23 cellular contexts compared by ENCODE assay signal in the genomic region with DNA sequence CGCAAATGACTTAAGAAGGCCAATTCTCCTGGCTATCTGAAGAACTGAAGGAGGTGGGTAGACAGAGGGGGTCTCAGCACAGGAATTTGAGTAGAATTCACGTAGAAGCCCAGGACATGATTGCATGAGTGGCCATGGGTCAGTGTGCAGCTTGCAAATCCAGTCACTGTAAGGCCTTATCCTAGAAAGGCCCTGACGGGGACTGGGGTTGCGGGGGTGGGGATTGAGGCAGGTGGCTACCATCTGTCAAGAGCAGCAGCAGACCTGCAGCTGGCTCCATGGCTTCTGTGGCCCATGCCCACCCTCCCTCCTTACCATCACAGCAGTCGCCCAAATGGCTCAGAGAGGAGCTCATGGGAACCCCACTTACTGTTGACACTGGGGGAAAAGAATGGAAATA. TPM values are rescaled to one million over a fixed set of nuclear protein-coding genes. Genes with fewer than 3 reads are reported as not detected.
DNase-seq lines count a peak whose midpoint lies in the region; ATAC-seq and TF ChIP-seq lines count a peak whose summit lies in the region.
"Had no signal": no experiment of that assay in that cellular context is flagged by ENCODE, and none has a peak within 500 bp of the region (broad histone marks: within the 10 kb centered on the region; RNA-seq: fewer than 3 reads in every experiment).

No MANE protein-coding gene starts in this region.

- no peak for TF ChIP-seq CTCF in WERI-Rb-1 (IDR thresholded peaks at IDR 0.05; ENCODE audit: low read depth, low read length)

- peak overlapping the region; percentile 59 for H3K4me2 ChIP-seq in Karpas-422 (ENCODE audit: low read depth, low read length, poor library complexity, severe bottlenecking)

- 81% methylated on average over 5 of the region's 5 CpGs for WGBS in right cardiac atrium

- H3K36me3 Mint-ChIP-seq in natural killer cell treated with Interleukin-12 subunit alpha and Interleukin-12 subunit beta and Interleukin-15 and Interleukin-18, amount 100 ng/mL, for 72 hours, result peaks cover 18% of the 10 kb centered on the region

- H4K20me1 ChIP-seq in Karpas-422 (ENCODE audit: insufficient read depth, low read depth, low read length), result no peaks in the 10 kb centered on the region

- no peaks in the 10 kb centered on the region for H3K9me2 ChIP-seq in Karpas-422 (replicated peaks; ENCODE audit: insufficient read depth, low read length)

- no peak for ATAC-seq in natural killer cell treated with Interleukin-12 subunit alpha and Interleukin-12 subunit beta and Interleukin-15 and Interleukin-18, amount 100 ng/mL, for 72 hours
- ATAC-seq in right cardiac atrium, result no peak
- ATAC-seq: body of pancreas, gastrocnemius medialis, HepG2, lower lobe of right lung, psoas muscle had no signal

- peak overlapping the region; percentile 83 to 94 for H3K27ac Mint-ChIP-seq in natural killer cell treated with Interleukin-12 subunit alpha and Interleukin-12 subunit beta and Interleukin-15 and Interleukin-18, amount 100 ng/mL, for 72 hours

- H3K79me2 ChIP-seq in Karpas-422 (ENCODE audit: low read length), result no peaks in the 10 kb centered on the region

- H3K4me3 ChIP-seq in Karpas-422 (ENCODE audit: low read length), result 0 out of 2 replicates have a peak overlapping the region, but pooled peaks have one; percentile 47
- no peak overlapping the region for H3K4me3 ChIP-seq in WERI-Rb-1 (ENCODE audit: low read depth, low read length)
- H3K4me3 ChIP-seq in right cardiac atrium (ENCODE audit: low read length), result no peak overlapping the region
- H3K4me3 ChIP-seq: body of pancreas, esophagus muscularis mucosa, gastrocnemius medialis, lower lobe of right lung, psoas muscle, thoracic aorta had no signal

- H3K27ac ChIP-seq in Karpas-422 (ENCODE audit: low read length), result peak overlapping the region; percentile 87
- H3K27ac ChIP-seq in WERI-Rb-1, result no peak overlapping the region
- H3K27ac ChIP-seq in right cardiac atrium (ENCODE audit: low read length), result no peak overlapping the region
- H3K27ac ChIP-seq: 22Rv1, body of pancreas, esophagus muscularis mucosa, gastrocnemius medialis, lower lobe of right lung, psoas muscle, thoracic aorta had no signal

- intact Hi-C loops in right cardiac atrium (cut with DNase I), result loop anchor here in 3 of 4 donors (10.0 kb wide), 3 partner anchors 165 to 285 kb away; no protein-coding TSS in a partner anchor

- peaks cover 55% of the 10 kb centered on the region for H3K4me1 ChIP-seq in Karpas-422 (ENCODE audit: low read length)
- H3K4me1 ChIP-seq in right cardiac atrium (ENCODE audit: control insufficient read depth, insufficient read depth, low read length), result no peaks in the 10 kb centered on the region
- H3K4me1 ChIP-seq: body of pancreas, gastrocnemius medialis, psoas muscle had no signal

- no peak overlapping the region; the same call in 1 of the 2 replicates for H2AFZ ChIP-seq in Karpas-422 (ENCODE audit: low read length)

- H3K9me3 ChIP-seq in Karpas-422 (ENCODE audit: low read length) (no peaks in the 10 kb centered on the region), WERI-Rb-1 (ENCODE audit: severe bottlenecking) (peaks cover 4% of the 10 kb centered on the region), right cardiac atrium (ENCODE audit: control insufficient read depth, low read length) (no peaks in the 10 kb centered on the region)
- H3K9me3 ChIP-seq: body of pancreas, gastrocnemius medialis, lower lobe of right lung, psoas muscle, thoracic aorta had no signal

- no peaks in the 10 kb centered on the region for H3K36me3 ChIP-seq in Karpas-422 (ENCODE audit: insufficient read depth, low read length)
- H3K36me3 ChIP-seq in WERI-Rb-1, result no peaks in the 10 kb centered on the region
- H3K36me3 ChIP-seq: esophagus muscularis mucosa, gastrocnemius medialis, lower lobe of right lung, thoracic aorta had no signal

- H3K4me3 Mint-ChIP-seq in natural killer cell treated with Interleukin-12 subunit alpha and Interleukin-12 subunit beta and Interleukin-15 and Interleukin-18, amount 100 ng/mL, for 72 hours, result peak overlapping the region; percentile 88

- peaks cover 52 to 55% of the 10 kb centered on the region in 2 donors for H3K4me1 Mint-ChIP-seq in natural killer cell treated with Interleukin-12 subunit alpha and Interleukin-12 subunit beta and Interleukin-15 and Interleukin-18, amount 100 ng/mL, for 72 hours (ENCODE audit: low read depth in 2 of 2)

- peaks cover 3% of the 10 kb centered on the region for H3K9me3 Mint-ChIP-seq in natural killer cell treated with Interleukin-12 subunit alpha and Interleukin-12 subunit beta and Interleukin-15 and Interleukin-18, amount 100 ng/mL, for 72 hours
- H3K9me3 Mint-ChIP-seq: activated T-helper 17 cell treated with anti-CD3 and anti-CD28 coated beads, Interleukin-2, amount 50 U/mL, for 72 hours had no signal

- peak overlapping the region; percentile 66; the same call in 1 of the 2 replicates for H3K9ac ChIP-seq in Karpas-422 (ENCODE audit: low read length)

- no peaks in the 10 kb centered on the region for H3K27me3 Mint-ChIP-seq in natural killer cell treated with Interleukin-12 subunit alpha and Interleukin-12 subunit beta and Interleukin-15 and Interleukin-18, amount 100 ng/mL, for 72 hours
- H3K27me3 Mint-ChIP-seq: activated naive CD8-positive, alpha-beta T cell; activated T-helper 17 cell treated with anti-CD3 and anti-CD28 coated beads, Interleukin-2, amount 50 U/mL, for 72 hours had no signal

- H3K27me3 ChIP-seq in Karpas-422 (ENCODE audit: low read length) (no peaks in the 10 kb centered on the region), WERI-Rb-1 (ENCODE audit: insufficient read depth, low read depth, severe bottlenecking) (peaks cover 21% of the 10 kb centered on the region), right cardiac atrium (ENCODE audit: control insufficient read depth, insufficient read depth) (no peaks in the 10 kb centered on the region)
- H3K27me3 ChIP-seq: body of pancreas, esophagus muscularis mucosa, gastrocnemius medialis had no signal

- DNase-seq in DMS 273 (lab: John Stamatoyannopoulos, UW; ENCODE audit: unreplicated experiment) (peak; percentile 61), DMS 273 treated with DMSO at 0.1 percent for 48 hours (lab: John Stamatoyannopoulos, UW) (no peak), Karpas-422 (no peak), WERI-Rb-1 (peak; percentile 80), amniotic stem cell (lab: John Stamatoyannopoulos, UW) (no peak), right cardiac atrium (no peak)
- DNase-seq in natural killer cell treated with Interleukin-12 subunit alpha and Interleukin-12 subunit beta and Interleukin-15 and Interleukin-18, amount 100 ng/mL, for 72 hours (ENCODE audit: low spot score), result no peak
- no peak for DNase-seq in stimulated activated CD8-positive, alpha-beta memory T cell treated with anti-CD3 and anti-CD28 coated beads, Interleukin-4, amount 100 ng/mL, for 48 hours
- DNase-seq: AML-193, body of pancreas, gastrocnemius medialis, lower lobe of right lung, NCI-H1105 treated with DMSO at 0.1 percent for 48 hours, NCI-H2081 treated with DMSO at 0.1 percent for 48 hours, NCI-H526, psoas muscle, SHP77 treated with DMSO at 0.1 percent for 48 hours had no signal

RNA-seq across cellular contexts. Expression of a gene that starts 34.6 kb away (rescaled TPM):
- total RNA-seq in Karpas-422 (2014; rRNA removed; shearing (Covaris generic); ENCODE audit: low replicate concordance), result 1.1 TPM in 1 of 2 replicates, not detected in the other
- 1 to 10 TPM; 1.6 to 2.3 TPM for total RNA-seq in natural killer cell treated with Interleukin-12 subunit alpha and Interleukin-12 subunit beta and Interleukin-15 and Interleukin-18, amount 100 ng/mL, for 72 hours
- total RNA-seq in right cardiac atrium, result 10 to 100 TPM in 1 of 4 donors, 1 to 10 TPM in 3; 5.2 to 15.7 (median 8.9) TPM
- polyA plus RNA-seq in right cardiac atrium, result 11.5 TPM
- total RNA-seq: HepG2 had no signal
- polyA plus RNA-seq: HepG2 had no signal

Comparison
In these comparisons a context has a peak if more than half of its experiments do, and no peak if none do; other contexts are left out.
1. DNase-seq: peak in DMS 273 (single experiment) and WERI-Rb-1 (single experiment); none in DMS 273 treated with DMSO at 0.1 percent for 48 hours (single experiment), Karpas-422 (single experiment), natural killer cell treated with Interleukin-12 subunit alpha and Interleukin-12 subunit beta and Interleukin-15 and Interleukin-18, amount 100 ng/mL, for 72 hours (single experiment), amniotic stem cell (single experiment), right cardiac atrium (0 of 3) and stimulated activated CD8-positive, alpha-beta memory T cell treated with anti-CD3 and anti-CD28 coated beads, Interleukin-4, amount 100 ng/mL, for 48 hours (single experiment).